8 cellular contexts compared by ENCODE assay signal in genomic region chr12:108631261-108631660, GRCh38. TPM values are rescaled to one million over a fixed set of nuclear protein-coding genes. Genes with fewer than 3 reads are reported as not detected.
DNase-seq lines count a peak whose midpoint lies in the region; ATAC-seq and TF ChIP-seq lines count a peak whose summit lies in the region.
"Not testable (repeated sequence)": the region's sequence is repeated elsewhere in the genome, so short reads cannot be mapped to it uniquely, and the experiment has no call there.
"Had no signal": no experiment of that assay in that cellular context is flagged by ENCODE, and none has a peak within 500 bp of the region (broad histone marks: within the 10 kb centered on the region; RNA-seq: fewer than 3 reads in every experiment).

No MANE protein-coding gene starts in this region.

- H3K27me3 Mint-ChIP-seq in activated CD4-positive, alpha-beta T cell treated with anti-CD3 and anti-CD28 coated beads, Interleukin-2, amount 10 ng/mL, durations not matched to agents 7 days and 5 days; activated naive CD4-positive, alpha-beta T cell treated with anti-CD3 and anti-CD28 coated beads for 36 hours (ENCODE audit: low read depth); central memory CD8-positive, alpha-beta T cell: not testable (repeated sequence)

- POLR2A ChIA-PET in OCI-LY7 (lab: Charles Lee): interaction anchor here (1.2 to 17.7 kb wide), 6 partner anchors 10 to 170 kb away, joined by 3 to 330 read pairs (median 56); partner anchors contain the start of genes ISCU and SART3
- POLR2A ChIA-PET in activated CD4-positive, alpha-beta T cell treated with anti-CD3 and anti-CD28 coated beads, Interleukin-2, amount 10 ng/mL, durations not matched to agents 7 days and 5 days (lab: Charles Lee): not testable (repeated sequence)

- not testable (repeated sequence) for BruUV-seq in OCI-LY7 (replicated peaks; lab: Mats Ljungman, UMichigan)

- H3K27ac Mint-ChIP-seq in activated CD4-positive, alpha-beta T cell treated with anti-CD3 and anti-CD28 coated beads, Interleukin-2, amount 10 ng/mL, durations not matched to agents 7 days and 5 days: peak overlapping the region; percentile 100
- peak overlapping the region; percentile 100 for H3K27ac Mint-ChIP-seq in activated naive CD4-positive, alpha-beta T cell treated with anti-CD3 and anti-CD28 coated beads for 36 hours
- H3K27ac Mint-ChIP-seq in central memory CD8-positive, alpha-beta T cell (ENCODE audit: low read depth): peak overlapping the region; percentile 99

- not testable (repeated sequence) for H4K20me1 ChIP-seq in GM23248 (ENCODE audit: insufficient read depth); OCI-LY7 (ENCODE audit: insufficient read depth, low read length)

- 78 to 84% methylated on average over 4 of the region's 4 CpGs for WGBS in GM23248 (ENCODE audit: low coverage in 1 of 2, low lambda C conversion rate in 2 of 2, missing lambda C conversion rate in 2 of 2), 2 experiments

- peaks cover 36% of the 10 kb centered on the region for H3K4me1 ChIP-seq in GM23248 (ENCODE audit: insufficient read depth)
- H3K4me1 ChIP-seq in OCI-LY7 (ENCODE audit: insufficient read depth, low read length, poor library complexity, severe bottlenecking): peaks cover 92% of the 10 kb centered on the region
- H3K4me1 ChIP-seq in mononuclear cell (ENCODE audit: insufficient read depth, low read length): peaks cover 96% of the 10 kb centered on the region

- H3K9ac ChIP-seq in GM23248: peak overlapping the region; percentile 69; the same call in 1 of the 2 replicates

- not testable (repeated sequence) for H3K9me3 Mint-ChIP-seq in activated CD4-positive, alpha-beta T cell treated with anti-CD3 and anti-CD28 coated beads, Interleukin-2, amount 10 ng/mL, durations not matched to agents 7 days and 5 days; activated naive CD4-positive, alpha-beta T cell treated with anti-CD3 and anti-CD28 coated beads for 36 hours; central memory CD8-positive, alpha-beta T cell

- not testable (repeated sequence) for H2AFZ ChIP-seq in GM23248; OCI-LY7 (ENCODE audit: low read length)

- not testable (repeated sequence) for H3K79me2 ChIP-seq in GM23248 (ENCODE audit: insufficient read depth)
- peaks cover 12% of the 10 kb centered on the region; the same call in 1 of the 2 replicates for H3K79me2 ChIP-seq in OCI-LY7 (ENCODE audit: insufficient read depth, low read depth, low read length)

- peaks cover 55% of the 10 kb centered on the region for H3F3A ChIP-seq in GM23248 (ENCODE audit: insufficient read depth)

- not testable (repeated sequence) for H3K9me2 ChIP-seq in GM23248 (ENCODE audit: insufficient read depth); OCI-LY7 (ENCODE audit: insufficient read depth, low read length)

- peak overlapping the region; percentile 98 for H3K4me3 Mint-ChIP-seq in activated CD4-positive, alpha-beta T cell treated with anti-CD3 and anti-CD28 coated beads, Interleukin-2, amount 10 ng/mL, durations not matched to agents 7 days and 5 days
- peak overlapping the region; percentile 98 for H3K4me3 Mint-ChIP-seq in activated naive CD4-positive, alpha-beta T cell treated with anti-CD3 and anti-CD28 coated beads for 36 hours
- H3K4me3 Mint-ChIP-seq in central memory CD8-positive, alpha-beta T cell: peak overlapping the region; percentile 90

- DNase-seq in GM23248; OCI-LY7 (ENCODE audit: low spot score); activated CD4-positive, alpha-beta T cell treated with anti-CD3 and anti-CD28 coated beads, Interleukin-2, amount 10 ng/mL, durations not matched to agents 7 days and 5 days; activated naive CD4-positive, alpha-beta T cell treated with anti-CD3 and anti-CD28 coated beads for 36 hours; central memory CD8-positive, alpha-beta T cell (ENCODE audit: low spot score in 2 of 2): not testable (repeated sequence)

- CTCF ChIA-PET in OCI-LY7 (lab: Charles Lee; ENCODE audit: unreplicated experiment): not testable (repeated sequence)
- CTCF ChIA-PET in activated CD4-positive, alpha-beta T cell treated with anti-CD3 and anti-CD28 coated beads, Interleukin-2, amount 10 ng/mL, durations not matched to agents 7 days and 5 days (lab: Charles Lee): interaction anchor here (0.6 to 9.8 kb wide), 4 partner anchors 12 to 936 kb away, joined by 3 to 115 read pairs (median 3); no protein-coding TSS in a partner anchor
- CTCF ChIA-PET in activated naive CD4-positive, alpha-beta T cell treated with anti-CD3 and anti-CD28 coated beads for 36 hours (lab: Charles Lee): interaction anchor here (0.7 to 8.9 kb wide), 5 partner anchors 14 to 63 kb away, joined by 3 to 77 read pairs (median 5); no protein-coding TSS in a partner anchor

- H3K36me3 ChIP-seq in GM23248 (ENCODE audit: low read depth); OCI-LY7 (ENCODE audit: insufficient read depth, low read length): not testable (repeated sequence)

- H3K4me1 Mint-ChIP-seq in activated CD4-positive, alpha-beta T cell treated with anti-CD3 and anti-CD28 coated beads, Interleukin-2, amount 10 ng/mL, durations not matched to agents 7 days and 5 days: peaks cover 54% of the 10 kb centered on the region
- H3K4me1 Mint-ChIP-seq in activated naive CD4-positive, alpha-beta T cell treated with anti-CD3 and anti-CD28 coated beads for 36 hours (ENCODE audit: low read depth): peaks cover 67% of the 10 kb centered on the region
- H3K4me1 Mint-ChIP-seq in central memory CD8-positive, alpha-beta T cell: peaks cover 61% of the 10 kb centered on the region

- H3K4me2 ChIP-seq in GM23248 (ENCODE audit: unreplicated experiment) (peak overlapping the region; percentile 14), OCI-LY7 (ENCODE audit: low read length) (peak overlapping the region; percentile 77)

- TF ChIP-seq CTCF in OCI-LY7 (conservative IDR thresholded peaks at IDR 0.05; ENCODE audit: low read length): not testable (repeated sequence)

- peak overlapping the region; percentile 87 for H3K27ac ChIP-seq in GM23248
- peak overlapping the region; percentile 99 for H3K27ac ChIP-seq in OCI-LY7 (ENCODE audit: low read depth, low read length, poor library complexity, severe bottlenecking)
- peak overlapping the region in 17 of 21 experiments; percentile 19 to 97 (median 81) for H3K27ac ChIP-seq in skin epidermis

- H3K4me3 ChIP-seq in GM23248: not testable (repeated sequence)
- H3K4me3 ChIP-seq in OCI-LY7 (ENCODE audit: low read depth, low read length, poor library complexity, severe bottlenecking) (peak overlapping the region; percentile 75), mononuclear cell (ENCODE audit: low read length) (peak overlapping the region; percentile 90), skin epidermis (peak overlapping the region in 4 of 7 experiments; percentile 25 to 46 (median 41))

- peaks cover 58% of the 10 kb centered on the region for H3K36me3 Mint-ChIP-seq in activated CD4-positive, alpha-beta T cell treated with anti-CD3 and anti-CD28 coated beads, Interleukin-2, amount 10 ng/mL, durations not matched to agents 7 days and 5 days (ENCODE audit: low read depth)
- peaks cover 31% of the 10 kb centered on the region for H3K36me3 Mint-ChIP-seq in activated naive CD4-positive, alpha-beta T cell treated with anti-CD3 and anti-CD28 coated beads for 36 hours (ENCODE audit: low read depth)
- H3K36me3 Mint-ChIP-seq in central memory CD8-positive, alpha-beta T cell (ENCODE audit: insufficient read depth): peaks cover 47% of the 10 kb centered on the region

- ATAC-seq in central memory CD8-positive, alpha-beta T cell (replicated peaks; ENCODE audit: extremely low read depth, poor library complexity, severe bottlenecking): not testable (repeated sequence)

- in situ Hi-C loops in GM23248 (cut with MboI): not testable (repeated sequence)

- not testable (repeated sequence) for H3K27me3 ChIP-seq in GM23248 (replicated peaks; ENCODE audit: insufficient read depth); mononuclear cell (ENCODE audit: insufficient read depth, low read length)

- intact Hi-C loops in OCI-LY7 (cut with micrococcal nuclease; ENCODE audit: unreplicated experiment): loop anchor here (10.0 kb wide), 2 partner anchors 464 to 1676 kb away; partner anchors contain the start of genes ALKBH2, TMEM263 and UNG
- intact Hi-C loops in activated naive CD4-positive, alpha-beta T cell treated with anti-CD3 and anti-CD28 coated beads for 36 hours (cut with micrococcal nuclease): loop anchor here (5.0 to 10.0 kb wide), 3 partner anchors 226 to 1951 kb away; partner anchors contain the start of genes ANKRD13A, GIT2, PPTC7 and SSH1

- H3K9me3 ChIP-seq in GM23248 (ENCODE audit: low read depth); OCI-LY7 (ENCODE audit: low read length); mononuclear cell (ENCODE audit: low read depth, low read length): not testable (repeated sequence)

RNA-seq across cellular contexts. Expression of gene SELPLG, which starts 2.4 kb away (rescaled TPM):
- total RNA-seq in GM23248 (2014; rRNA removed; shearing (Covaris generic)): 4.4 and 6.1 TPM in 2 replicates
- 6.2 and 6.7 TPM in 2 replicates for polyA plus RNA-seq in GM23248 (2016; fragmentation: Nextera tagmentation; extraction: Ambion mirVana)
- 16.9 and 20.0 TPM in 2 replicates for total RNA-seq in OCI-LY7 (2014; rRNA removed; shearing (Covaris generic))
- 21.0 and 25.3 TPM in 2 replicates for total RNA-seq in OCI-LY7 (2022)
- total RNA-seq in activated CD4-positive, alpha-beta T cell treated with anti-CD3 and anti-CD28 coated beads, Interleukin-2, amount 10 ng/mL, durations not matched to agents 7 days and 5 days: 100 to 1,000 TPM; 207 to 214 TPM
- 10 to 100 TPM; 19.9 to 21.9 TPM for total RNA-seq in activated naive CD4-positive, alpha-beta T cell treated with anti-CD3 and anti-CD28 coated beads for 36 hours
- 36.8 TPM for total RNA-seq in mononuclear cell

RNA-seq across cellular contexts. Expression of gene TMEM119, which starts 33.4 kb away (rescaled TPM):
- total RNA-seq in GM23248 (2014; rRNA removed; shearing (Covaris generic)): 58.6 and 93.2 TPM in 2 replicates
- 55.5 and 58.1 TPM in 2 replicates for polyA plus RNA-seq in GM23248 (2016; fragmentation: Nextera tagmentation; extraction: Ambion mirVana)
- total RNA-seq in OCI-LY7 (2014; rRNA removed; shearing (Covaris generic)): not detected in 2 replicates
- total RNA-seq in OCI-LY7 (2022) (not detected in 2 replicates), mononuclear cell (1.4 TPM)
- 1 to 10 TPM; 1.2 to 1.7 TPM for total RNA-seq in activated CD4-positive, alpha-beta T cell treated with anti-CD3 and anti-CD28 coated beads, Interleukin-2, amount 10 ng/mL, durations not matched to agents 7 days and 5 days
- total RNA-seq in activated naive CD4-positive, alpha-beta T cell treated with anti-CD3 and anti-CD28 coated beads for 36 hours: not detected
- total RNA-seq: foreskin keratinocyte had no signal

Comparison
In these comparisons a context has a peak if more than half of its experiments do, and no peak if none do; other contexts are left out.
1. RNA of gene TMEM119, which starts 33.4 kb away (total RNA-seq): 58.6 to 93.2 TPM in GM23248; 1.2 to 1.7 TPM in activated CD4-positive, alpha-beta T cell treated with anti-CD3 and anti-CD28 coated beads, Interleukin-2, amount 10 ng/mL, durations not matched to agents 7 days and 5 days, 1.4 TPM in mononuclear cell (single experiment), not detected in OCI-LY7 and not detected in activated naive CD4-positive, alpha-beta T cell treated with anti-CD3 and anti-CD28 coated beads for 36 hours; every median in the first group is over 10 times any median in the second.
2. Peak in every context shown above with its lines, with median percentiles within 50 percentile points of each other: H3K27ac ChIP-seq, H3K27ac Mint-ChIP-seq and H3K4me3 Mint-ChIP-seq.